In the genomic region with DNA sequence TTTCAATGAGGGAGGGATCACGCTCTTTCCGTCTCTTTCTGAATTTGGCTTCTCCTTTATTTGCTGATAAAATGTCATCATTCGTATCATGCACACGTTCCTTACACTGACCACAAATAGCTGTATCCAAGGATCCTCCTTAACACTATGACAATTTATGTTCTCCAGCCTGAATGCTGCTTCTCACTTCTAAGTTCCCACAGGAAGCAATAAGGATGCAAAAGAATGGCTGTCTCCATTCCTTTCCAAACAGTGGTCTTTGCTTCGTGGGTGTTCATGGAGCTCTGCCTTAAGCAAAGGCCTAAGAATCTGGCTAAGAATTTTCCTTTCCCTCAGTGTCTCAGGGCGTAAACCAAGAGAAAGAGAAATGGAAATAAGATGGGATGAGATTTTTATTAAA, we compare ENCODE assay signal across 1 cellular context.
TF ChIP-seq lines count a peak whose summit lies in the region.

No MANE protein-coding gene starts in this region.

TF ChIP-seq in WTC11, 78 proteins besides CTCF, POLR2A, EP300 and RAD21:
- no peak for TF ChIP-seq ZNF425 (CRISPR knock-in tag; conservative IDR thresholded peaks at IDR 0.05)
